In the genomic region with DNA sequence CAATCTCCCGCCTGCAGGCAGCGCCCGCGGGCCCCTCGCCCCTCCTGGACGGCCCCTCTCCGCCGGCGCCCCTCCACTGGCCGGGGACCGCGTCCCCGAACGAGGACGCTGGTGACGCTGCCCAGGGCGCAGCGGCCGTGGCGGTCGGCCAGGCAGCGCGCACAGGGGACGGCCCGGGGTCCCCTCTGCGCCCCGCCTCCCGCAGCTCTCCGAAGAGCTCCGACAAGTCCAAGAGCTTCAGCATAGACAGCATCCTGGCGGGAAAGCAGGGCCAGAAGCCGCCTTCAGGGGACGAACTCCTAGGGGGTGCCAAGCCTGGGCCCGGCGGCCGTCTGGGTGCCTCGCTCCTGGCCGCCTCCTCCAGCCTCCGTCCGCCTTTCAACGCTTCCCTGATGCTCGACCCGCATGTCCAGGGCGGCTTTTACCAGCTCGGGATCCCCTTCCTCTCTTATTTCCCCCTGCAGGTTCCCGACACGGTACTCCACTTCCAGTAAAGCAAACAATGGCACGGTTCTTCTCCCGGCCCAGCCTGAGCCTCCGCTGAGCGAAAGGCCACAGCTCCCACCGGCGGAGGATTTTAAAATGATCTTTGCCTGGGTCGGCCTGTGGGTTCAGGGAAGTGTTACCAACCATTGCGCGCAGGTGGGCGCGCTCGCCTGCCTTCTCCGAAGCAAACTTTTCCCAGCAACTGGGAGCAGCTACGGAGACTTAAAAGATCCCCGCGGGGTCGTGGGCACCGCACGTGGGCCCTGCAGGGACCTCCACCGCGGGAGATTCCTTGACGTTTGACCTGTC, we compare ENCODE assay signal across 13 cellular contexts. TPM values are rescaled to one million over a fixed set of nuclear protein-coding genes. Genes with fewer than 3 reads are reported as not detected.
DNase-seq lines count a peak whose midpoint lies in the region; ATAC-seq lines count a peak whose summit lies in the region.
"Had no signal": no experiment of that assay in that cellular context is flagged by ENCODE, and none has a peak within 500 bp of the region (broad histone marks: within the 10 kb centered on the region; RNA-seq: fewer than 3 reads in every experiment).

No MANE protein-coding gene starts in this region.

- DNase-seq in HCEC 1CT (peak; percentile 30), astrocyte of the hippocampus (ENCODE audit: low read depth, low spot score) (peak; percentile 71), G401 (ENCODE audit: low spot score) (no peak)
- DNase-seq in activated CD4-positive, alpha-beta T cell treated with anti-CD3 and anti-CD28 coated beads, Interleukin-2, amount 50 U/mL, for 4 hours: no peak
- DNase-seq: erythroblast; mucosa of descending colon; NCI-H1694; stimulated activated naive CD8-positive, alpha-beta T cell treated with anti-CD3 and anti-CD28 coated beads, Interleukin-15, Interleukin-2, amounts not matched to agents 100 U/mL and 50 U/mL, for 24 hours; WERI-Rb-1 had no signal

- no peak overlapping the region for H3K9ac ChIP-seq in iPS-15b (ENCODE audit: low read depth, low read length)
- peak overlapping the region; percentile 98 for H3K9ac ChIP-seq in skeletal muscle satellite cell (ENCODE audit: low read depth, low read length)

- no peaks in the 10 kb centered on the region for H3K9me3 ChIP-seq in iPS-15b (ENCODE audit: control insufficient read depth, insufficient read depth, low read length)
- H3K9me3 ChIP-seq in skeletal muscle satellite cell (replicated peaks; ENCODE audit: low read length): no peaks in the 10 kb centered on the region
- H3K9me3 ChIP-seq: mucosa of descending colon had no signal

- H3K27me3 ChIP-seq in iPS-15b (ENCODE audit: control insufficient read depth, insufficient read depth, low read length): peaks cover 84% of the 10 kb centered on the region
- H3K27me3 ChIP-seq in skeletal muscle satellite cell (ENCODE audit: control insufficient read depth, insufficient read depth, low read length): no peaks in the 10 kb centered on the region

- H3K4me2 ChIP-seq in skeletal muscle satellite cell (ENCODE audit: low read length): peak overlapping the region; percentile 90

- no peak for ATAC-seq in HG02571 (IDR thresholded peaks at IDR 0.05; ENCODE audit: unreplicated experiment)
- ATAC-seq in activated T-helper 17 cell treated with anti-CD3 and anti-CD28 coated beads, Interleukin-2, amount 50 U/mL, for 72 hours (replicated peaks): no peak
- ATAC-seq: stimulated activated naive CD8-positive, alpha-beta T cell treated with anti-CD3 and anti-CD28 coated beads, Interleukin-15, Interleukin-2, amounts not matched to agents 100 U/mL and 50 U/mL, for 24 hours had no signal

- no peaks in the 10 kb centered on the region for H3K36me3 ChIP-seq in iPS-15b (ENCODE audit: control insufficient read depth, insufficient read depth, low read length)
- H3K36me3 ChIP-seq in skeletal muscle satellite cell (ENCODE audit: insufficient read depth, low read length): peaks cover 15% of the 10 kb centered on the region
- H3K36me3 ChIP-seq: WERI-Rb-1 had no signal

- no peak overlapping the region for H3K27ac Mint-ChIP-seq in activated T-helper 17 cell treated with anti-CD3 and anti-CD28 coated beads, Interleukin-2, amount 50 U/mL, for 72 hours

- H3K4me3 ChIP-seq in iPS-15b (ENCODE audit: low read depth, low read length) (peak overlapping the region; percentile 39), skeletal muscle satellite cell (ENCODE audit: low read length) (peak overlapping the region; percentile 79)
- H3K4me3 ChIP-seq: mucosa of descending colon had no signal

- no peaks in the 10 kb centered on the region for H3K36me3 Mint-ChIP-seq in activated T-helper 17 cell treated with anti-CD3 and anti-CD28 coated beads, Interleukin-2, amount 50 U/mL, for 72 hours (ENCODE audit: low read depth)

- H3K9me3 Mint-ChIP-seq in activated T-helper 17 cell treated with anti-CD3 and anti-CD28 coated beads, Interleukin-2, amount 50 U/mL, for 72 hours: no peaks in the 10 kb centered on the region

- in situ Hi-C loops in G401 (cut with HindIII; ENCODE audit: low sequenced_read_pairs): no loop called here

- peaks cover 48% of the 10 kb centered on the region for H3K27me3 Mint-ChIP-seq in activated T-helper 17 cell treated with anti-CD3 and anti-CD28 coated beads, Interleukin-2, amount 50 U/mL, for 72 hours

- H3K4me1 Mint-ChIP-seq in activated T-helper 17 cell treated with anti-CD3 and anti-CD28 coated beads, Interleukin-2, amount 50 U/mL, for 72 hours: no peaks in the 10 kb centered on the region

- H3K4me1 ChIP-seq in iPS-15b (ENCODE audit: control insufficient read depth, insufficient read depth, low read length): no peaks in the 10 kb centered on the region
- peaks cover 89% of the 10 kb centered on the region for H3K4me1 ChIP-seq in skeletal muscle satellite cell (ENCODE audit: control insufficient read depth, insufficient read depth, low read length)

- no peak overlapping the region for H3K4me3 Mint-ChIP-seq in activated T-helper 17 cell treated with anti-CD3 and anti-CD28 coated beads, Interleukin-2, amount 50 U/mL, for 72 hours

RNA-seq across cellular contexts. Expression of a gene that starts 1.1 kb away (rescaled TPM):
- total RNA-seq in skeletal muscle satellite cell (2012; rRNA removed): 23.1 and 24.9 TPM in 2 replicates
- 1.5 and 3.1 TPM in 2 replicates for total RNA-seq in G401 (2014; rRNA removed; shearing (Covaris generic))
- total RNA-seq in activated T-helper 17 cell treated with anti-CD3 and anti-CD28 coated beads, Interleukin-2, amount 50 U/mL, for 72 hours: not detected

RNA-seq across cellular contexts. Expression of a gene that starts 12.8 kb away (rescaled TPM):
- total RNA-seq in skeletal muscle satellite cell (2012; rRNA removed): 3.0 and 3.5 TPM in 2 replicates
- 7.0 and 7.6 TPM in 2 replicates for total RNA-seq in G401 (2014; rRNA removed; shearing (Covaris generic))
- not detected for total RNA-seq in activated T-helper 17 cell treated with anti-CD3 and anti-CD28 coated beads, Interleukin-2, amount 50 U/mL, for 72 hours

RNA-seq across cellular contexts. Expression of a gene that starts 24.4 kb away (rescaled TPM):
- 11.9 and 13.3 TPM in 2 replicates for total RNA-seq in skeletal muscle satellite cell (2012; rRNA removed)
- total RNA-seq in G401 (2014; rRNA removed; shearing (Covaris generic)): 8.2 and 10.1 TPM in 2 replicates
- total RNA-seq in activated T-helper 17 cell treated with anti-CD3 and anti-CD28 coated beads, Interleukin-2, amount 50 U/mL, for 72 hours: 10 to 100 TPM; 17.1 to 19.3 TPM

Comparison
In these comparisons a context has a peak if more than half of its experiments do, and no peak if none do; other contexts are left out.
1. DNase-seq: peak in HCEC 1CT (single experiment) and astrocyte of the hippocampus (single experiment); none in G401 (single experiment) and activated CD4-positive, alpha-beta T cell treated with anti-CD3 and anti-CD28 coated beads, Interleukin-2, amount 50 U/mL, for 4 hours (0 of 2).